In the genomic region with DNA sequence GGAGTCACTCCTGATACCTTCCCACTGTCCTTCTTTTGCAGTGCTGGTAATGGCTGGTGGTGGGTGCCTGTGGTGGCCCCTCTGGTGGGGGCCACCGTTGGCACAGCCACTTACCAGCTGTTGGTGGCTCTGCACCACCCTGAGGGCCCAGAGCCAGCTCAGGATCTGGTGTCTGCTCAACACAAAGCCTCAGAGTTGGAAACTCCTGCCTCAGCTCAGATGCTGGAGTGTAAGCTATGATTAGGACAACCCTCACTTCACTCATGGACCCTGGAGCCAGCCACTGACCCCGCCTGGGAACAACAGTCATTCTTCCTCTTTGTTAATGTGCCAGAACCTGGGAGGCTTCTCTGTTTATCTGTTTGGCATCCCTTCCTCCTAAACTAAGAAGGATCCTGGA, we compare ENCODE assay signal across 9 cellular contexts. TPM values are rescaled to one million over a fixed set of nuclear protein-coding genes. Genes with fewer than 3 reads are reported as not detected.
DNase-seq lines count a peak whose midpoint lies in the region; ATAC-seq, FAIRE-seq and TF ChIP-seq lines count a peak whose summit lies in the region.
"Had no signal": no experiment of that assay in that cellular context is flagged by ENCODE, and none has a peak within 500 bp of the region (broad histone marks: within the 10 kb centered on the region; RNA-seq: fewer than 3 reads in every experiment).

No MANE protein-coding gene starts in this region.

- H3K79me2 ChIP-seq in H9 (ENCODE audit: insufficient read depth, low read length) (peaks cover 2% of the 10 kb centered on the region; the same call in 1 of the 2 replicates), smooth muscle cell (ENCODE audit: low read depth) (peaks cover 7% of the 10 kb centered on the region)

- H2BK120ac ChIP-seq in H9 (ENCODE audit: low read depth, low read length, poor library complexity, severe bottlenecking), result no peak overlapping the region

- no peak for TF ChIP-seq POLR2A in gastroesophageal sphincter (IDR thresholded peaks at IDR 0.05)

- no peak overlapping the region for H3K27ac Mint-ChIP-seq in H9
- H3K27ac Mint-ChIP-seq in T-cell, result peak overlapping the region; percentile 85 to 95

- H3K36me3 Mint-ChIP-seq in H9 (ENCODE audit: insufficient read depth in 1 of 3, low read depth in 3 of 3) (no peaks in the 10 kb centered on the region; a peak in 2 of 7 replicates), T-cell (no peaks in the 10 kb centered on the region)

- H3K27ac ChIP-seq in H9 (ENCODE audit: insufficient read length, low read depth, low read length) (no peak overlapping the region), gastroesophageal sphincter (peak overlapping the region in 3 of 4 donors; percentile 93 to 100 (median 98)), smooth muscle cell (ENCODE audit: low read depth) (no peak overlapping the region), kidney (ENCODE audit: low read depth in 2 of 2, low read length in 2 of 2) (no peak overlapping the region)

- no peak for FAIRE-seq in kidney (lab: Jason Lieb, UNC)

- no peak for DNase-seq in H9
- DNase-seq in T-cell, result no peak
- no peak for DNase-seq in smooth muscle cell (lab: John Stamatoyannopoulos, UW; ENCODE audit: unreplicated experiment)
- no peak for DNase-seq in kidney
- DNase-seq in stimulated activated CD4-positive, alpha-beta T cell treated with anti-CD3 and anti-CD28 coated beads, Interleukin-4, amount 100 ng/mL, for 4 hours, result no peak

- H3F3A ChIP-seq in smooth muscle cell (ENCODE audit: low read depth), result peaks cover 2% of the 10 kb centered on the region

- H3K23me2 ChIP-seq in H9 (ENCODE audit: insufficient read length, low read depth, low read length, poor library complexity, severe bottlenecking), result peaks cover 16% of the 10 kb centered on the region

- H4K8ac ChIP-seq in H9 (replicated peaks; ENCODE audit: insufficient read length, low read depth, low read length), result no peak overlapping the region

- TF ChIP-seq CTCF in H9 (conservative IDR thresholded peaks at IDR 0.05) (no peak), gastroesophageal sphincter (IDR thresholded peaks at IDR 0.05) (no peak), smooth muscle cell (IDR thresholded peaks at IDR 0.05; ENCODE audit: borderline replicate concordance, insufficient read depth, poor library complexity, severe bottlenecking) (no peak), kidney (IDR thresholded peaks at IDR 0.05; ENCODE audit: borderline replicate concordance, extremely low read depth, insufficient read depth) (no peak)

- H3K4me1 Mint-ChIP-seq in H9 (peaks cover 23 to 26% of the 10 kb centered on the region in 2 experiments), T-cell (peaks cover 33 to 37% (median 36%) of the 10 kb centered on the region in 3 donors)

- H3K9me3 ChIP-seq in H9 (ENCODE audit: control insufficient read depth, low read depth, low read length) (no peaks in the 10 kb centered on the region), gastroesophageal sphincter (no peaks in the 10 kb centered on the region), smooth muscle cell (replicated peaks; ENCODE audit: low read depth) (no peaks in the 10 kb centered on the region), kidney (ENCODE audit: control insufficient read depth in 1 of 2, low read length in 2 of 2) (no peaks in the 10 kb centered on the region)
- H3K9me3 ChIP-seq: prostate gland had no signal

- no peak overlapping the region for H3K23ac ChIP-seq in H9 (ENCODE audit: insufficient read length, low read depth, low read length)

- H2BK12ac ChIP-seq in H9 (ENCODE audit: insufficient read length, low read depth, low read length), result no peak overlapping the region

- H3K4me1 ChIP-seq in H9 (ENCODE audit: insufficient read depth, low read length), result peaks cover 12% of the 10 kb centered on the region; the same call in 1 of the 2 replicates
- H3K4me1 ChIP-seq in gastroesophageal sphincter, result peaks cover 6 to 43% (median 22%) of the 10 kb centered on the region in 3 donors
- peaks cover 22% of the 10 kb centered on the region for H3K4me1 ChIP-seq in smooth muscle cell (ENCODE audit: low read depth)
- peaks cover 5 to 24% of the 10 kb centered on the region in 2 donors for H3K4me1 ChIP-seq in kidney (ENCODE audit: control insufficient read depth in 1 of 2, insufficient read depth in 1 of 2, low read depth in 1 of 2, low read length in 2 of 2)

- H4K5ac ChIP-seq in H9 (ENCODE audit: insufficient read length, low read depth, low read length), result no peak overlapping the region

- H2AK5ac ChIP-seq in H9 (ENCODE audit: insufficient read length, low read length), result no peak overlapping the region

- no peak overlapping the region for H3T11ph ChIP-seq in H9 (ENCODE audit: low read length)

- H3K56ac ChIP-seq in H9 (ENCODE audit: insufficient read length, low read depth, low read length), result no peak overlapping the region

- H3K4me3 ChIP-seq in gastroesophageal sphincter (peak overlapping the region in 1 of 2 donors; percentile 99), smooth muscle cell (peak overlapping the region; percentile 66), kidney (ENCODE audit: low read length in 2 of 2) (peak overlapping the region in 1 of 2 donors; percentile 79)

- CTCF ChIA-PET in T-cell (lab: Charles Lee), result interaction anchor here (0.7 to 5.5 kb wide), 5 partner anchors 9 to 28 kb away, joined by 3 to 87 read pairs (median 8); no protein-coding TSS in a partner anchor

- H3K4me3 Mint-ChIP-seq in H9 (peak overlapping the region; percentile 93 to 99; a peak in 4 of 5 replicates), T-cell (peak overlapping the region; percentile 90 to 94 (median 90))

- no peaks in the 10 kb centered on the region for H3K79me1 ChIP-seq in H9 (ENCODE audit: insufficient read depth, low read depth, low read length, poor library complexity, severe bottlenecking)

- no peak overlapping the region for H2BK5ac ChIP-seq in H9 (ENCODE audit: insufficient read length, low read length)

- ATAC-seq in T-cell (replicated peaks in 1 of 4) (no peak), gastroesophageal sphincter (no peak), HG03469 (IDR thresholded peaks at IDR 0.05; ENCODE audit: unreplicated experiment) (no peak)

- POLR2A ChIA-PET in T-cell (lab: Charles Lee), result interaction anchor here in 1 of 2 donors (0.6 kb wide), 2 partner anchors 57 to 142 kb away, joined by 4 to 5 read pairs; no protein-coding TSS in a partner anchor

- no CpG with 5 or more reads among the region's 2 CpGs for WGBS in H9 (ENCODE audit: extremely low coverage, insufficient read length, low lambda C conversion rate)
- 67% methylated on average over 1 of the region's 2 CpGs; no CpG with 5 or more reads in 1 of the 2 donors for WGBS in gastroesophageal sphincter (ENCODE audit: low coverage in 1 of 2), 2 donors
- WGBS in smooth muscle cell (ENCODE audit: low lambda C conversion rate), result 89% methylated on average over 2 of the region's 2 CpGs

- no peaks in the 10 kb centered on the region for H3K27me3 ChIP-seq in H9 (ENCODE audit: insufficient read depth, low read length)
- H3K27me3 ChIP-seq in gastroesophageal sphincter, result no peaks in the 10 kb centered on the region
- no peaks in the 10 kb centered on the region for H3K27me3 ChIP-seq in smooth muscle cell (ENCODE audit: low read depth)

- H3K14ac ChIP-seq in H9 (ENCODE audit: insufficient read depth, low read length), result no peak overlapping the region

- peak overlapping the region; percentile 82 for H3K4me2 ChIP-seq in H9 (ENCODE audit: insufficient read depth, insufficient read length, low read length)
- H3K4me2 ChIP-seq in smooth muscle cell, result peak overlapping the region; percentile 97

- H2BK20ac ChIP-seq in H9 (ENCODE audit: low read depth, low read length, poor library complexity, severe bottlenecking), result no peak overlapping the region

- no peak overlapping the region for H2BK15ac ChIP-seq in H9 (ENCODE audit: low read depth, low read length)

- H4K91ac ChIP-seq in H9 (ENCODE audit: insufficient read length, low read depth, low read length), result no peak overlapping the region

- H3K9me3 Mint-ChIP-seq in H9 (no peaks in the 10 kb centered on the region), T-cell (no peaks in the 10 kb centered on the region)

- H3K4ac ChIP-seq in H9 (ENCODE audit: low read depth, low read length), result no peak overlapping the region

- H3K27me3 Mint-ChIP-seq in H9 (ENCODE audit: low read depth) (peaks cover 17% of the 10 kb centered on the region), T-cell (peaks cover 0 to 2% of the 10 kb centered on the region in 2 donors)

- H4K20me1 ChIP-seq in H9 (ENCODE audit: control insufficient read depth, insufficient read depth, insufficient read length) (no peaks in the 10 kb centered on the region), smooth muscle cell (ENCODE audit: low read depth) (peaks cover 15% of the 10 kb centered on the region)

- H3K36me3 ChIP-seq in gastroesophageal sphincter, result no peaks in the 10 kb centered on the region
- no peaks in the 10 kb centered on the region for H3K36me3 ChIP-seq in smooth muscle cell (ENCODE audit: low read depth)
- no peaks in the 10 kb centered on the region for H3K36me3 ChIP-seq in kidney (ENCODE audit: control insufficient read depth in 1 of 2, insufficient read depth in 2 of 2, low read length in 2 of 2)
- H3K36me3 ChIP-seq: prostate gland had no signal

- intact Hi-C loops in kidney (cut with DNase I), result no loop called here

- no peak for TF ChIP-seq EP300 in gastroesophageal sphincter (IDR thresholded peaks at IDR 0.05)

- H3K9ac ChIP-seq in H9 (ENCODE audit: extremely low read depth, insufficient read length, low read length) (no peak overlapping the region), smooth muscle cell (ENCODE audit: low read depth) (no peak overlapping the region), kidney (ENCODE audit: low read length in 2 of 2) (no peak overlapping the region)

- H2AFZ ChIP-seq in H9 (ENCODE audit: low read length) (no peak overlapping the region), smooth muscle cell (ENCODE audit: low read depth) (no peak overlapping the region)

- no peak overlapping the region for H3K18ac ChIP-seq in H9 (ENCODE audit: insufficient read length, low read depth, low read length)

RNA-seq across cellular contexts. Expression of a gene that starts 1.1 kb away (rescaled TPM):
- total RNA-seq in H9 (2021), result 37.6 and 38.7 TPM in 2 replicates
- 100 to 1,000 TPM; 142 to 172 (median 149) TPM for total RNA-seq in T-cell
- total RNA-seq in gastroesophageal sphincter, result 100 to 1,000 TPM; 107 to 175 (median 131) TPM
- 49.1 and 57.6 TPM in 2 replicates for total RNA-seq in smooth muscle cell
- 19.6 and 20.7 TPM in 2 replicates for polyA plus RNA-seq in smooth muscle cell
- total RNA-seq in kidney, result 40.9 TPM
- polyA plus RNA-seq in kidney (ENCODE audit: insufficient read depth, low read depth, low replicate concordance), result 6.2 TPM

RNA-seq across cellular contexts. Expression of a gene that starts 3.3 kb away (rescaled TPM):
- total RNA-seq in H9 (2021), result not detected in 2 replicates
- total RNA-seq in T-cell, result not detected
- 1 to 10 TPM in 1 of 4 donors, under 1 TPM in 1, not detected in 2; 0.12 to 1.1 TPM for total RNA-seq in gastroesophageal sphincter
- total RNA-seq in smooth muscle cell, result not detected in 2 replicates
- 0.14 TPM in 1 of 2 replicates, not detected in the other for polyA plus RNA-seq in smooth muscle cell
- total RNA-seq in kidney, result not detected
- polyA plus RNA-seq in kidney (ENCODE audit: insufficient read depth, low read depth, low replicate concordance), result not detected
- total RNA-seq: subcutaneous adipose tissue had no signal

RNA-seq across cellular contexts. Expression of a gene that starts 51.8 kb away (rescaled TPM):
- total RNA-seq in H9 (2021) (79.8 and 80.4 TPM in 2 replicates), T-cell (10 to 100 TPM; 69.4 to 97.7 (median 92.5) TPM), gastroesophageal sphincter (100 to 1,000 TPM in 3 of 4 donors, 10 to 100 TPM in 1; 86.7 to 128 (median 120) TPM), smooth muscle cell (57.8 and 73.7 TPM in 2 replicates), kidney (74.8 TPM)
- polyA plus RNA-seq in smooth muscle cell (89.7 and 91.6 TPM in 2 replicates), kidney (ENCODE audit: insufficient read depth, low read depth, low replicate concordance) (153 TPM)

Comparison
In these comparisons a context has a peak if more than half of its experiments do, and no peak if none do; other contexts are left out.
1. H3K27ac ChIP-seq: peak in gastroesophageal sphincter (3 of 4); none in H9 (single experiment), smooth muscle cell (single experiment) and kidney (0 of 2).
2. H3K27ac Mint-ChIP-seq: peak in T-cell (2 of 2); none in H9 (0 of 3).